In the genomic region with DNA sequence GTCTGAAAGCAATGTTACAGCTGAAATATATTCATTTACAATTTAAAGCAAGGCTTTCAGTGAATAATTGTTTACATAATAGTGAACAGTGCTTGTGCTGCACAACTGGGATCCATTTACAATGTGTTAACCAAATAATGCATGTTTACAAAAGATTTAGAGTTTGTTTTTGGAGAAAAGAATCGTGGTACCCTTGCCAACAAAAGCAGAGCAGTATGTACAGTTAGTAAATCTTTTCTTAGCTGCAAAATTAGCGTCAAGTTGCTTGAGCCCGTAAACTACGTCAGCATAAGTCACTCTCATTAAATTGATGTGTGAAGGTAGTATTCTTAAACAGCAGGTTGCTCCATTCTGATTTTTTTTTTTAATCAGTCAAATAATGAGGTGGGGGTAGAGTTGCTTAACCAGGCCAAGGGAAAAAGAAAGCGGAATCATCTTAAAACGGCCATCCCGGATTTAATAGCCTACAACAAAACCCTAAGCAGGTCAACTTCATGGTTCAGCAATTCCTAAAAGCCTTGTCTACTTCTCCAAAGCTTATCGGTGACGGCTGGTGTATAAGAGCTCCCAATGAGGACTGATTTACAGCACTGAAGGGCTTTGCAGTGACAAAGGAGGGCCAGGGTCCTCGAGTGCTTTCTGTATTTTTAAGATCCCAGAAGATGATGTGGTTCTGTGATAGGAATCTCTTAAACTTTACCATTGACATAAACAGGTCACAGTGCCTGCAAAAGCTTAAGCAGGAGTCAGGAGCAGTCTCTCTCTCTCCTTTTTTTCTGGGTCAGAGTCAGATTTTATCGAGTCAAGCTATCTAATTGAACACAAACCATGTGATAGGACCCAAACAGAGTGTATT, we compare ENCODE assay signal across 9 cellular contexts.
A peak's percentile ranks its signal among the peaks of the same experiment; 100 is the strongest.
DNase-seq lines count a peak whose midpoint lies in the region; ATAC-seq and TF ChIP-seq lines count a peak whose summit lies in the region.
"Had no signal": no experiment of that assay in that cellular context is flagged by ENCODE, and none has a peak within 500 bp of the region (broad histone marks: within the 10 kb centered on the region; RNA-seq: fewer than 3 reads in every experiment).

No MANE protein-coding gene starts in this region.

- no peak overlapping the region for H3K27ac Mint-ChIP-seq in activated CD8-positive, alpha-beta T cell treated with anti-CD3 and anti-CD28 coated beads for 36 hours

- H3K9me3 Mint-ChIP-seq in activated CD8-positive, alpha-beta T cell treated with anti-CD3 and anti-CD28 coated beads for 36 hours = no peaks in the 10 kb centered on the region

- H3K36me3 Mint-ChIP-seq in activated CD8-positive, alpha-beta T cell treated with anti-CD3 and anti-CD28 coated beads for 36 hours (ENCODE audit: low read depth) = no peaks in the 10 kb centered on the region

- H3K27ac ChIP-seq in substantia nigra (ENCODE audit: low read depth, low read length, poor library complexity, severe bottlenecking) = peak overlapping the region; percentile 93

- CTCF ChIA-PET in activated CD8-positive, alpha-beta T cell treated with anti-CD3 and anti-CD28 coated beads for 36 hours (lab: Charles Lee) = interaction anchor here (1.1 kb wide), 1 partner anchor 12 kb away, joined by 3 read pairs; no protein-coding TSS in a partner anchor

- H3K4me3 Mint-ChIP-seq in activated CD8-positive, alpha-beta T cell treated with anti-CD3 and anti-CD28 coated beads for 36 hours = no peak overlapping the region
- H3K4me3 Mint-ChIP-seq: activated B cell treated with CpG ODN at 0.5 μM for 24 hours had no signal

- ATAC-seq in activated CD8-positive, alpha-beta T cell treated with anti-CD3 and anti-CD28 coated beads for 36 hours = no peak
- ATAC-seq in esophagus mucosa (no peak), GM18870 (IDR thresholded peaks at IDR 0.05; ENCODE audit: unreplicated experiment) (no peak)

- H3K27me3 Mint-ChIP-seq in activated CD8-positive, alpha-beta T cell treated with anti-CD3 and anti-CD28 coated beads for 36 hours = no peaks in the 10 kb centered on the region
- H3K27me3 Mint-ChIP-seq: activated B cell treated with CpG ODN at 0.5 μM for 24 hours had no signal

- intact Hi-C loops in activated CD8-positive, alpha-beta T cell treated with anti-CD3 and anti-CD28 coated beads for 36 hours (cut with micrococcal nuclease) = no loop called here

- no peak for TF ChIP-seq CTCF in activated CD8-positive, alpha-beta T cell treated with anti-CD3 and anti-CD28 coated beads for 36 hours (IDR thresholded peaks at IDR 0.05)

- POLR2A ChIA-PET in activated CD8-positive, alpha-beta T cell treated with anti-CD3 and anti-CD28 coated beads for 36 hours (lab: Charles Lee) = no interaction called here

- peak; percentile 30 for DNase-seq in LoVo (ENCODE audit: low spot score)
- peak; percentile 100 for DNase-seq in SK-N-DZ (ENCODE audit: low spot score)
- peak; percentile 58 for DNase-seq in globus pallidus (ENCODE audit: low spot score)
- DNase-seq in substantia nigra (lab: John Stamatoyannopoulos, UW) = peak in 3 of 49 donors; percentile 5 to 52 (median 20)
- no peak for DNase-seq in activated CD8-positive, alpha-beta T cell treated with anti-CD3 and anti-CD28 coated beads for 36 hours
- DNase-seq in HUDEP-2 (lab: John Stamatoyannopoulos, UW; ENCODE audit: unreplicated experiment in 76 of 76) = no peak
- DNase-seq: activated B cell treated with CpG ODN at 0.5 μM for 24 hours had no signal

- peaks cover 7% of the 10 kb centered on the region for H3K4me1 Mint-ChIP-seq in activated CD8-positive, alpha-beta T cell treated with anti-CD3 and anti-CD28 coated beads for 36 hours (ENCODE audit: low read depth)

Comparison
In these comparisons a context has a peak if more than half of its experiments do, and no peak if none do; other contexts are left out.
1. DNase-seq: peak in LoVo (single experiment), SK-N-DZ (single experiment) and globus pallidus (single experiment); none in activated CD8-positive, alpha-beta T cell treated with anti-CD3 and anti-CD28 coated beads for 36 hours (single experiment) and HUDEP-2 (0 of 76).